ENCODE assay signal across 8 cellular contexts in genomic region chr2:174325932-174326879, GRCh38. TPM values are rescaled to one million over a fixed set of nuclear protein-coding genes. Genes with fewer than 3 reads are reported as not detected.
A peak's percentile ranks its signal among the peaks of the same experiment; 100 is the strongest.
DNase-seq lines count a peak whose midpoint lies in the region; ATAC-seq and TF ChIP-seq lines count a peak whose summit lies in the region.

No MANE protein-coding gene starts in this region.

- H3K4me3 ChIP-seq in choroid plexus epithelial cell (ENCODE audit: low read depth, low read length) (peak overlapping the region; percentile 55), upper lobe of right lung (peak overlapping the region; percentile 41)

- H3K27ac ChIP-seq in upper lobe of right lung (no peak overlapping the region), RWPE1 (no peak overlapping the region)

- H3K9me3 ChIP-seq in upper lobe of right lung: no peaks in the 10 kb centered on the region

- TF ChIP-seq CTCF in choroid plexus epithelial cell (conservative IDR thresholded peaks at IDR 0.05; ENCODE audit: low read depth, low read length) (no peak), upper lobe of right lung (IDR thresholded peaks at IDR 0.05) (no peak), RWPE1 (conservative IDR thresholded peaks at IDR 0.05; ENCODE audit: low read depth) (no peak)

- H3K4me1 ChIP-seq in upper lobe of right lung: peaks cover 15% of the 10 kb centered on the region

- H3K36me3 ChIP-seq in upper lobe of right lung: no peaks in the 10 kb centered on the region

- intact Hi-C loops in upper lobe of right lung (cut with DNase I): no loop called here

- CTCF ChIA-PET in RWPE1 (lab: Yijun Ruan, JAX): interaction anchor here (0.6 to 0.9 kb wide), 5 partner anchors 18 to 602 kb away, joined by 3 to 5 read pairs (median 4); no protein-coding TSS in a partner anchor

- ATAC-seq in upper lobe of right lung: peak; percentile 51

- H3K27me3 ChIP-seq in upper lobe of right lung: peaks cover 77% of the 10 kb centered on the region

- POLR2A ChIA-PET in RWPE1 (lab: Yijun Ruan, JAX; ENCODE audit: low non-redundant PET): no interaction called here

- peak; percentile 54 for DNase-seq in DMS53 (lab: John Stamatoyannopoulos, UW)
- DNase-seq in DMS53 treated with DMSO at 0.1 percent for 48 hours (lab: John Stamatoyannopoulos, UW; ENCODE audit: unreplicated experiment): no peak
- DNase-seq in NOMO-1 treated with dmso at 0.1 percent for 144 hours (lab: John Stamatoyannopoulos, UW; ENCODE audit: unreplicated experiment): peak; percentile 46
- DNase-seq in choroid plexus epithelial cell (ENCODE audit: low read depth): peak; percentile 52
- peak; percentile 33 for DNase-seq in medulla oblongata (ENCODE audit: extremely low spot score)
- no peak for DNase-seq in upper lobe of right lung
- DNase-seq in RWPE1 (ENCODE audit: low spot score): no peak
- no peak for DNase-seq in SHP77 (lab: John Stamatoyannopoulos, UW)

RNA-seq across cellular contexts. Expression of gene SP9, which starts 8.5 kb away (rescaled TPM):
- not detected for total RNA-seq in upper lobe of right lung

Comparison
In these comparisons a context has a peak if more than half of its experiments do, and no peak if none do; other contexts are left out.
1. DNase-seq: peak in DMS53 (single experiment), NOMO-1 treated with dmso at 0.1 percent for 144 hours (single experiment), choroid plexus epithelial cell (single experiment) and medulla oblongata (single experiment); none in DMS53 treated with DMSO at 0.1 percent for 48 hours (single experiment), upper lobe of right lung (single experiment), RWPE1 (single experiment) and SHP77 (0 of 2).